In genomic region chr7:129775695-129776396, GRCh38 we compare ENCODE assay signal across 2 cellular contexts.
TF ChIP-seq lines count a peak whose summit lies in the region.

No MANE protein-coding gene starts in this region.

TF ChIP-seq in HEK293, 187 proteins besides CTCF, POLR2A, EP300 and RAD21 (continues in another document):
- TF ChIP-seq ZBTB17 (tag by site-specific recombination; IDR thresholded peaks at IDR 0.05) (peak; percentile 52; the same call in 1 of the 2 replicates), ZNF398 (tag by site-specific recombination; IDR thresholded peaks at IDR 0.05) (no peak), ZNF639 (tag by site-specific recombination; IDR thresholded peaks at IDR 0.05) (no peak), ZNF791 (tag by site-specific recombination; IDR thresholded peaks at IDR 0.05) (no peak), ZNF555 (tag by site-specific recombination; conservative IDR thresholded peaks at IDR 0.05) (no peak), SCRT2 (tag by site-specific recombination; IDR thresholded peaks at IDR 0.05) (no peak), ZNF416 (tag by site-specific recombination; IDR thresholded peaks at IDR 0.05) (no peak), REST (tag by site-specific recombination; IDR thresholded peaks at IDR 0.05) (no peak)
- TF ChIP-seq, protein P1, sequence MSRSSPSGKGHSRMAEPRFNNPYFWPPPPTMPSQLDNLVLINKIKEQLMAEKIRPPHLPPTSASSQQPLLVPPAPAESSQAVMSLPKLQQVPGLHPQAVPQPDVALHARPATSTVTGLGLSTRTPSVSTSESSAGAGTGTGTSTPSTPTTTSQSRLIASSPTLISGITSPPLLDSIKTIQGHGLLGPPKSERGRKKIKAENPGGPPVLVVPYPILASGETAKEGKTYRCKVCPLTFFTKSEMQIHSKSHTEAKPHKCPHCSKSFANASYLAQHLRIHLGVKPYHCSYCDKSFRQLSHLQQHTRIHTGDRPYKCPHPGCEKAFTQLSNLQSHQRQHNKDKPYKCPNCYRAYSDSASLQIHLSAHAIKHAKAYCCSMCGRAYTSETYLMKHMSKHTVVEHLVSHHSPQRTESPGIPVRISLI (tag by site-specific recombination; IDR thresholded peaks at IDR 0.05): no peak
- TF ChIP-seq, protein P2, sequence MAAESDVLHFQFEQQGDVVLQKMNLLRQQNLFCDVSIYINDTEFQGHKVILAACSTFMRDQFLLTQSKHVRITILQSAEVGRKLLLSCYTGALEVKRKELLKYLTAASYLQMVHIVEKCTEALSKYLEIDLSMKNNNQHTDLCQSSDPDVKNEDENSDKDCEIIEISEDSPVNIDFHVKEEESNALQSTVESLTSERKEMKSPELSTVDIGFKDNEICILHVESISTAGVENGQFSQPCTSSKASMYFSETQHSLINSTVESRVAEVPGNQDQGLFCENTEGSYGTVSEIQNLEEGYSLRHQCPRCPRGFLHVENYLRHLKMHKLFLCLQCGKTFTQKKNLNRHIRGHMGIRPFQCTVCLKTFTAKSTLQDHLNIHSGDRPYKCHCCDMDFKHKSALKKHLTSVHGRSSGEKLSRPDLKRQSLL (tag by site-specific recombination; IDR thresholded peaks at IDR 0.05): peak; percentile 91
- TF ChIP-seq, protein P3, sequence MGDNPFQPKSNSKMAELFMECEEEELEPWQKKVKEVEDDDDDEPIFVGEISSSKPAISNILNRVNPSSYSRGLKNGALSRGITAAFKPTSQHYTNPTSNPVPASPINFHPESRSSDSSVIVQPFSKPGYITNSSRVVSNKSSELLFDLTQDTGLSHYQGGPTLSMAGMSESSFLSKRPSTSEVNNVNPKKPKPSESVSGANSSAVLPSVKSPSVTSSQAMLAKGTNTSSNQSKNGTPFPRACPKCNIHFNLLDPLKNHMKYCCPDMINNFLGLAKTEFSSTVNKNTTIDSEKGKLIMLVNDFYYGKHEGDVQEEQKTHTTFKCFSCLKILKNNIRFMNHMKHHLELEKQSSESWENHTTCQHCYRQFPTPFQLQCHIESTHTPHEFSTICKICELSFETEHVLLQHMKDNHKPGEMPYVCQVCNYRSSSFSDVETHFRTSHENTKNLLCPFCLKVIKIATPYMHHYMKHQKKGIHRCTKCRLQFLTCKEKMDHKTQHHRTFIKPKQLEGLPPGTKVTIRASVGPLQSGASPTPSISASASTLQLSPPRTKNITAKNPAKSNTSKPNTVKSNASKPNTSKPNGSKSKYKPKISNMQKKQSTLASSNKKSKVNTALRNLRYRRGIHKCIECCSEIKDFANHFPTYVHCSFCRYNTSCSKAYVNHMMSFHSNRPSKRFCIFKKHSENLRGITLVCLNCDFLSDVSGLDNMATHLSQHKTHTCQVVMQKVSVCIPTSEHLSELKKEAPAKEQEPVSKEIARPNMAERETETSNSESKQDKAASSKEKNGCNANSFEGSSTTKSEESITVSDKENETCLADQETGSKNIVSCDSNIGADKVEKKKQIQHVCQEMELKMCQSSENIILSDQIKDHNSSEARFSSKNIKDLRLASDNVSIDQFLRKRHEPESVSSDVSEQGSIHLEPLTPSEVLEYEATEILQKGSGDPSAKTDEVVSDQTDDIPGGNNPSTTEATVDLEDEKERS (tag by site-specific recombination; IDR thresholded peaks at IDR 0.05): no peak

TF ChIP-seq in H1, 55 proteins besides CTCF, POLR2A, EP300 and RAD21:
- TF ChIP-seq CHD7 (IDR thresholded peaks at IDR 0.05; ENCODE audit: insufficient replicate concordance, low read length): no peak
- TF ChIP-seq CTBP2 (IDR thresholded peaks at IDR 0.05; ENCODE audit: borderline replicate concordance, insufficient read depth, insufficient read length, low read length): no peak
- no peak for TF ChIP-seq RNF2 (IDR thresholded peaks at IDR 0.05; ENCODE audit: borderline replicate concordance, low read depth, low read length, missing control alignments, poor library complexity, severe bottlenecking)
- TF ChIP-seq TAF1 (IDR thresholded peaks at IDR 0.05; ENCODE audit: low read depth, low read length): 0 out of 2 replicates have a peak, but pooled peaks have one; percentile 26
- no peak for TF ChIP-seq MAX (IDR thresholded peaks at IDR 0.05)
- no peak for TF ChIP-seq SIX5 (IDR thresholded peaks at IDR 0.05; ENCODE audit: low read depth, low read length)
- TF ChIP-seq, protein P4, sequence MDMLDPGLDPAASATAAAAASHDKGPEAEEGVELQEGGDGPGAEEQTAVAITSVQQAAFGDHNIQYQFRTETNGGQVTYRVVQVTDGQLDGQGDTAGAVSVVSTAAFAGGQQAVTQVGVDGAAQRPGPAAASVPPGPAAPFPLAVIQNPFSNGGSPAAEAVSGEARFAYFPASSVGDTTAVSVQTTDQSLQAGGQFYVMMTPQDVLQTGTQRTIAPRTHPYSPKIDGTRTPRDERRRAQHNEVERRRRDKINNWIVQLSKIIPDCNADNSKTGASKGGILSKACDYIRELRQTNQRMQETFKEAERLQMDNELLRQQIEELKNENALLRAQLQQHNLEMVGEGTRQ (IDR thresholded peaks at IDR 0.05; ENCODE audit: low read length): no peak
- TF ChIP-seq YY1 (IDR thresholded peaks at IDR 0.05; ENCODE audit: low read depth, low read length): no peak
- TF ChIP-seq SP1 (IDR thresholded peaks at IDR 0.05; ENCODE audit: low read depth, low read length): no peak
- peak; percentile 83 for TF ChIP-seq CEBPB (IDR thresholded peaks at IDR 0.05; ENCODE audit: low read depth, low read length)
- TF ChIP-seq BACH1 (IDR thresholded peaks at IDR 0.05; ENCODE audit: low read length): no peak
- no peak for TF ChIP-seq EGR1 (IDR thresholded peaks at IDR 0.05; ENCODE audit: borderline replicate concordance, low read depth, low read length)
- no peak for TF ChIP-seq NANOG (IDR thresholded peaks at IDR 0.05; ENCODE audit: insufficient read depth, low read depth, low read length, poor library complexity, severe bottlenecking)
- TF ChIP-seq SUZ12 (IDR thresholded peaks at IDR 0.05; ENCODE audit: low read length): no peak
- TF ChIP-seq HDAC2 (IDR thresholded peaks at IDR 0.05; ENCODE audit: borderline replicate concordance in 1 of 2, low read depth in 2 of 2, low read length in 2 of 2): 0 out of 4 replicates have a peak, but pooled peaks of 1 of the 2 experiments have one; percentile 42
- TF ChIP-seq CREB1 (IDR thresholded peaks at IDR 0.05): no peak
- TF ChIP-seq RFX5 (IDR thresholded peaks at IDR 0.05; ENCODE audit: borderline replicate concordance, low read depth, low read length): no peak
- TF ChIP-seq CHD1 (IDR thresholded peaks at IDR 0.05; ENCODE audit: low read depth, low read length): no peak
- no peak for TF ChIP-seq FOSL1 (IDR thresholded peaks at IDR 0.05; ENCODE audit: insufficient read depth, low read depth, low read length)
- peak; percentile 27 for TF ChIP-seq ASH2L (IDR thresholded peaks at IDR 0.05; ENCODE audit: low read length)
- TF ChIP-seq POU5F1 (IDR thresholded peaks at IDR 0.05; ENCODE audit: low read depth, low read length): no peak
- TF ChIP-seq BRCA1 (IDR thresholded peaks at IDR 0.05; ENCODE audit: low read depth, low read length): no peak
- TF ChIP-seq CHD2 (IDR thresholded peaks at IDR 0.05; ENCODE audit: low read length): no peak
- no peak for TF ChIP-seq CBX8 (IDR thresholded peaks at IDR 0.05; ENCODE audit: borderline replicate concordance, low read depth, low read length)
- TF ChIP-seq TEAD4 (IDR thresholded peaks at IDR 0.05; ENCODE audit: low read depth, low read length): no peak
TF ChIP-seq in H1: peak in this region for 4.
